In the genomic region with DNA sequence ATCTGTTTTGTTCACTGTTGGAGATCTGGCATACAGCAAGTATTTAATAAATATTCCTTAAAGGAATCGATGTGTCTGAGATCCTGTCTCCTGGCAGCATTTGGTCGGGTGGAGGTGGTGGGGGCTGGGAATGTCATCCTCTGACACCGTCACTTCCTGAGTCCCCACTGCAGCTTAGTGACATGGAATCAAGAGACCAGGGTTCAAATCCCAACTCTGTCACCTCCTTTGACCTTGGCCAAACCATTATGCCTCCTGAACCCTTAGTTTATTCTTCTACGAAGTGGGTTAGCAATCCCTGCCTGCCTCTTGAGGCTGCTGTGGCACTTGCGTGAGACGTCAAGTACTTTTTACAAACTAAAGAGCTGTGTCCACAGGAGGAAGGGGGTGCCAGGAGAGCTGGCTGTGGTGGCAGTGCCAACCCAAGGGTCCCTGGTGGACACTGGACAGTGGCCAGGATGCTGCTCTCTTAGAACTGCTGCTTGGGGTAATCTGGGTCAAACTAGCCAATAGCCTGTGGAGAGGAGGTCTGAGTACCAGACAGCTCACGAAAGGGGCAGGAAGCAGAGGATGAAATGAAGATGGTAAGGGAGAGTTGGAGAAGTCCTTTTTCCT, we compare ENCODE assay signal across 1 cellular context.
TF ChIP-seq lines count a peak whose summit lies in the region.

No MANE protein-coding gene starts in this region.

TF ChIP-seq in WTC11, 78 proteins besides CTCF, POLR2A, EP300 and RAD21:
- TF ChIP-seq, protein P1, sequence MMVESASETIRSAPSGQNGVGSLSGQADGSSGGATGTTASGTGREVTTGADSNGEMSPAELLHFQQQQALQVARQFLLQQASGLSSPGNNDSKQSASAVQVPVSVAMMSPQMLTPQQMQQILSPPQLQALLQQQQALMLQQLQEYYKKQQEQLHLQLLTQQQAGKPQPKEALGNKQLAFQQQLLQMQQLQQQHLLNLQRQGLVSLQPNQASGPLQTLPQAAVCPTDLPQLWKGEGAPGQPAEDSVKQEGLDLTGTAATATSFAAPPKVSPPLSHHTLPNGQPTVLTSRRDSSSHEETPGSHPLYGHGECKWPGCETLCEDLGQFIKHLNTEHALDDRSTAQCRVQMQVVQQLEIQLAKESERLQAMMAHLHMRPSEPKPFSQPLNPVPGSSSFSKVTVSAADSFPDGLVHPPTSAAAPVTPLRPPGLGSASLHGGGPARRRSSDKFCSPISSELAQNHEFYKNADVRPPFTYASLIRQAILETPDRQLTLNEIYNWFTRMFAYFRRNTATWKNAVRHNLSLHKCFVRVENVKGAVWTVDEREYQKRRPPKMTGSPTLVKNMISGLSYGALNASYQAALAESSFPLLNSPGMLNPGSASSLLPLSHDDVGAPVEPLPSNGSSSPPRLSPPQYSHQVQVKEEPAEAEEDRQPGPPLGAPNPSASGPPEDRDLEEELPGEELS (CRISPR knock-in tag; IDR thresholded peaks at IDR 0.05), result no peak
- TF ChIP-seq ETV6 (CRISPR knock-in tag; IDR thresholded peaks at IDR 0.05) (no peak), CREM (CRISPR knock-in tag; IDR thresholded peaks at IDR 0.05) (no peak), PRRX2 (CRISPR knock-in tag; IDR thresholded peaks at IDR 0.05) (no peak), SMAD4 (CRISPR knock-in tag; IDR thresholded peaks at IDR 0.05) (no peak), MYBL2 (CRISPR knock-in tag; IDR thresholded peaks at IDR 0.05) (no peak), NFYB (CRISPR knock-in tag; conservative IDR thresholded peaks at IDR 0.05; ENCODE audit: low read depth) (no peak), NR2C2 (CRISPR knock-in tag; IDR thresholded peaks at IDR 0.05) (no peak), TEAD4 (CRISPR knock-in tag; IDR thresholded peaks at IDR 0.05) (no peak), ZBTB21 (CRISPR knock-in tag; IDR thresholded peaks at IDR 0.05; ENCODE audit: borderline replicate concordance) (no peak)
- TF ChIP-seq, protein P2, sequence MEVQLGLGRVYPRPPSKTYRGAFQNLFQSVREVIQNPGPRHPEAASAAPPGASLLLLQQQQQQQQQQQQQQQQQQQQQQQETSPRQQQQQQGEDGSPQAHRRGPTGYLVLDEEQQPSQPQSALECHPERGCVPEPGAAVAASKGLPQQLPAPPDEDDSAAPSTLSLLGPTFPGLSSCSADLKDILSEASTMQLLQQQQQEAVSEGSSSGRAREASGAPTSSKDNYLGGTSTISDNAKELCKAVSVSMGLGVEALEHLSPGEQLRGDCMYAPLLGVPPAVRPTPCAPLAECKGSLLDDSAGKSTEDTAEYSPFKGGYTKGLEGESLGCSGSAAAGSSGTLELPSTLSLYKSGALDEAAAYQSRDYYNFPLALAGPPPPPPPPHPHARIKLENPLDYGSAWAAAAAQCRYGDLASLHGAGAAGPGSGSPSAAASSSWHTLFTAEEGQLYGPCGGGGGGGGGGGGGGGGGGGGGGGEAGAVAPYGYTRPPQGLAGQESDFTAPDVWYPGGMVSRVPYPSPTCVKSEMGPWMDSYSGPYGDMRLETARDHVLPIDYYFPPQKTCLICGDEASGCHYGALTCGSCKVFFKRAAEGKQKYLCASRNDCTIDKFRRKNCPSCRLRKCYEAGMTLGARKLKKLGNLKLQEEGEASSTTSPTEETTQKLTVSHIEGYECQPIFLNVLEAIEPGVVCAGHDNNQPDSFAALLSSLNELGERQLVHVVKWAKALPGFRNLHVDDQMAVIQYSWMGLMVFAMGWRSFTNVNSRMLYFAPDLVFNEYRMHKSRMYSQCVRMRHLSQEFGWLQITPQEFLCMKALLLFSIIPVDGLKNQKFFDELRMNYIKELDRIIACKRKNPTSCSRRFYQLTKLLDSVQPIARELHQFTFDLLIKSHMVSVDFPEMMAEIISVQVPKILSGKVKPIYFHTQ (CRISPR knock-in tag; IDR thresholded peaks at IDR 0.05), result no peak
- TF ChIP-seq, protein P3, sequence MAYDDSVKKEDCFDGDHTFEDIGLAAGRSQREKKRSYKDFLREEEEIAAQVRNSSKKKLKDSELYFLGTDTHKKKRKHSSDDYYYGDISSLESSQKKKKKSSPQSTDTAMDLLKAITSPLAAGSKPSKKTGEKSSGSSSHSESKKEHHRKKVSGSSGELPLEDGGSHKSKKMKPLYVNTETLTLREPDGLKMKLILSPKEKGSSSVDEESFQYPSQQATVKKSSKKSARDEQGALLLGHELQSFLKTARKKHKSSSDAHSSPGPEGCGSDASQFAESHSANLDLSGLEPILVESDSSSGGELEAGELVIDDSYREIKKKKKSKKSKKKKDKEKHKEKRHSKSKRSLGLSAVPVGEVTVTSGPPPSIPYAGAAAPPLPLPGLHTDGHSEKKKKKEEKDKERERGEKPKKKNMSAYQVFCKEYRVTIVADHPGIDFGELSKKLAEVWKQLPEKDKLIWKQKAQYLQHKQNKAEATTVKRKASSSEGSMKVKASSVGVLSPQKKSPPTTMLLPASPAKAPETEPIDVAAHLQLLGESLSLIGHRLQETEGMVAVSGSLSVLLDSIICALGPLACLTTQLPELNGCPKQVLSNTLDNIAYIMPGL (CRISPR knock-in tag; IDR thresholded peaks at IDR 0.05), result no peak
- TF ChIP-seq, protein P4, sequence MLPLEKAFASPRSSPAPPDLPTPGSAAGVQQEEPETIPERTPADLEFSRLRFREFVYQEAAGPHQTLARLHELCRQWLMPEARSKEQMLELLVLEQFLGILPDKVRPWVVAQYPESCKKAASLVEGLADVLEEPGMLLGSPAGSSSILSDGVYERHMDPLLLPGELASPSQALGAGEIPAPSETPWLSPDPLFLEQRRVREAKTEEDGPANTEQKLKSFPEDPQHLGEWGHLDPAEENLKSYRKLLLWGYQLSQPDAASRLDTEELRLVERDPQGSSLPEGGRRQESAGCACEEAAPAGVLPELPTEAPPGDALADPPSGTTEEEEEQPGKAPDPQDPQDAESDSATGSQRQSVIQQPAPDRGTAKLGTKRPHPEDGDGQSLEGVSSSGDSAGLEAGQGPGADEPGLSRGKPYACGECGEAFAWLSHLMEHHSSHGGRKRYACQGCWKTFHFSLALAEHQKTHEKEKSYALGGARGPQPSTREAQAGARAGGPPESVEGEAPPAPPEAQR (CRISPR knock-in tag; IDR thresholded peaks at IDR 0.05), result no peak
- TF ChIP-seq, protein P5, sequence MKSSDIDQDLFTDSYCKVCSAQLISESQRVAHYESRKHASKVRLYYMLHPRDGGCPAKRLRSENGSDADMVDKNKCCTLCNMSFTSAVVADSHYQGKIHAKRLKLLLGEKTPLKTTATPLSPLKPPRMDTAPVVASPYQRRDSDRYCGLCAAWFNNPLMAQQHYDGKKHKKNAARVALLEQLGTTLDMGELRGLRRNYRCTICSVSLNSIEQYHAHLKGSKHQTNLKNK (CRISPR knock-in tag; IDR thresholded peaks at IDR 0.05), result no peak
